2 cellular contexts compared by ENCODE assay signal in the genomic region with DNA sequence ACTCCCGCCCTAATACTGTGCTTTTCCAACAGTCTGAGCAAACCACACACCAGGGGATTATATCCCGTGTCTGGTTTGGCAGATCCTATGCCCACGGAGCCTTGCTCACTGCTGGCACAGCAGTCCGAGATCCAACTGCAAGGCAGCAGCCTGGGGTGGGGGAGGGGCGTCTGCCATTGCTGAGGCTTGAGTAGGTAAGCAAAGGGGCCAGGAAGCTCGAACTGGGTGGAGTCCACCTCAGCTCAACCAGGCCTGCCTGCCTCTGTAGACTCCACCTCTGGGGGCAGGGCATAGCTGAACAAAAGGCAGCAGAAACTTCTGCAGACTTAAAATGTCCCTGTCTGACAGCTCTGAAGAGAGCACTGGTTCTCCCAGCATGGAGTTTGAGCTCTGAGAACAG.
TF ChIP-seq lines count a peak whose summit lies in the region.

No MANE protein-coding gene starts in this region.

TF ChIP-seq in GM23338, 12 proteins besides CTCF, POLR2A, EP300 and RAD21 (continues in another document):
- TF ChIP-seq, protein P1, sequence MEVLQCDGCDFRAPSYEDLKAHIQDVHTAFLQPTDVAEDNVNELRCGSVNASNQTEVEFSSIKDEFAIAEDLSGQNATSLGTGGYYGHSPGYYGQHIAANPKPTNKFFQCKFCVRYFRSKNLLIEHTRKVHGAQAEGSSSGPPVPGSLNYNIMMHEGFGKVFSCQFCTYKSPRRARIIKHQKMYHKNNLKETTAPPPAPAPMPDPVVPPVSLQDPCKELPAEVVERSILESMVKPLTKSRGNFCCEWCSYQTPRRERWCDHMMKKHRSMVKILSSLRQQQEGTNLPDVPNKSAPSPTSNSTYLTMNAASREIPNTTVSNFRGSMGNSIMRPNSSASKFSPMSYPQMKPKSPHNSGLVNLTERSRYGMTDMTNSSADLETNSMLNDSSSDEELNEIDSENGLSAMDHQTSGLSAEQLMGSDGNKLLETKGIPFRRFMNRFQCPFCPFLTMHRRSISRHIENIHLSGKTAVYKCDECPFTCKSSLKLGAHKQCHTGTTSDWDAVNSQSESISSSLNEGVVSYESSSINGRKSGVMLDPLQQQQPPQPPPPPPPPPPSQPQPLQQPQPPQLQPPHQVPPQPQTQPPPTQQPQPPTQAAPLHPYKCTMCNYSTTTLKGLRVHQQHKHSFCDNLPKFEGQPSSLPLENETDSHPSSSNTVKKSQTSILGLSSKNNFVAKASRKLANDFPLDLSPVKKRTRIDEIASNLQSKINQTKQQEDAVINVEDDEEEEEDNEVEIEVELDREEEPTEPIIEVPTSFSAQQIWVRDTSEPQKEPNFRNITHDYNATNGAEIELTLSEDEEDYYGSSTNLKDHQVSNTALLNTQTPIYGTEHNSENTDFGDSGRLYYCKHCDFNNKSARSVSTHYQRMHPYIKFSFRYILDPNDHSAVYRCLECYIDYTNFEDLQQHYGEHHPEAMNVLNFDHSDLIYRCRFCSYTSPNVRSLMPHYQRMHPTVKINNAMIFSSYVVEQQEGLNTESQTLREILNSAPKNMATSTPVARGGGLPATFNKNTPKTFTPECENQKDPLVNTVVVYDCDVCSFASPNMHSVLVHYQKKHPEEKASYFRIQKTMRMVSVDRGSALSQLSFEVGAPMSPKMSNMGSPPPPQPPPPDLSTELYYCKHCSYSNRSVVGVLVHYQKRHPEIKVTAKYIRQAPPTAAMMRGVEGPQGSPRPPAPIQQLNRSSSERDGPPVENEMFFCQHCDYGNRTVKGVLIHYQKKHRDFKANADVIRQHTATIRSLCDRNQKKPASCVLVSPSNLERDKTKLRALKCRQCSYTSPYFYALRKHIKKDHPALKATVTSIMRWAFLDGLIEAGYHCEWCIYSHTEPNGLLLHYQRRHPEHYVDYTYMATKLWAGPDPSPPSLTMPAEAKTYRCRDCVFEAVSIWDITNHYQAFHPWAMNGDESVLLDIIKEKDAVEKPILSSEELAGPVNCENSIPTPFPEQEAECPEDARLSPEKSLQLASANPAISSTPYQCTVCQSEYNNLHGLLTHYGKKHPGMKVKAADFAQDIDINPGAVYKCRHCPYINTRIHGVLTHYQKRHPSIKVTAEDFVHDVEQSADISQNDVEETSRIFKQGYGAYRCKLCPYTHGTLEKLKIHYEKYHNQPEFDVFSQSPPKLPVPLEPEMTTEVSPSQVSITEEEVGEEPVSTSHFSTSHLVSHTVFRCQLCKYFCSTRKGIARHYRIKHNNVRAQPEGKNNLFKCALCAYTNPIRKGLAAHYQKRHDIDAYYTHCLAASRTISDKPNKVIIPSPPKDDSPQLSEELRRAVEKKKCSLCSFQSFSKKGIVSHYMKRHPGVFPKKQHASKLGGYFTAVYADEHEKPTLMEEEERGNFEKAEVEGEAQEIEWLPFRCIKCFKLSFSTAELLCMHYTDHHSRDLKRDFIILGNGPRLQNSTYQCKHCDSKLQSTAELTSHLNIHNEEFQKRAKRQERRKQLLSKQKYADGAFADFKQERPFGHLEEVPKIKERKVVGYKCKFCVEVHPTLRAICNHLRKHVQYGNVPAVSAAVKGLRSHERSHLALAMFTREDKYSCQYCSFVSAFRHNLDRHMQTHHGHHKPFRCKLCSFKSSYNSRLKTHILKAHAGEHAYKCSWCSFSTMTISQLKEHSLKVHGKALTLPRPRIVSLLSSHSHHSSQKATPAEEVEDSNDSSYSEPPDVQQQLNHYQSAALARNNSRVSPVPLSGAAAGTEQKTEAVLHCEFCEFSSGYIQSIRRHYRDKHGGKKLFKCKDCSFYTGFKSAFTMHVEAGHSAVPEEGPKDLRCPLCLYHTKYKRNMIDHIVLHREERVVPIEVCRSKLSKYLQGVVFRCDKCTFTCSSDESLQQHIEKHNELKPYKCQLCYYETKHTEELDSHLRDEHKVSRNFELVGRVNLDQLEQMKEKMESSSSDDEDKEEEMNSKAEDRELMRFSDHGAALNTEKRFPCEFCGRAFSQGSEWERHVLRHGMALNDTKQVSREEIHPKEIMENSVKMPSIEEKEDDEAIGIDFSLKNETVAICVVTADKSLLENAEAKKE (CRISPR knock-in tag; IDR thresholded peaks at IDR 0.05), result no peak
- TF ChIP-seq NANOG (IDR thresholded peaks at IDR 0.05; ENCODE audit: borderline replicate concordance) (no peak), POLR2AphosphoS5 (IDR thresholded peaks at IDR 0.05; ENCODE audit: low read depth) (no peak), JUNB (IDR thresholded peaks at IDR 0.05; ENCODE audit: unreplicated experiment) (no peak), ZNF331 (CRISPR knock-in tag; IDR thresholded peaks at IDR 0.05; ENCODE audit: low read depth) (no peak), CREB1 (CRISPR knock-in tag; IDR thresholded peaks at IDR 0.05; ENCODE audit: low read depth) (no peak), EZH2phosphoT487 (IDR thresholded peaks at IDR 0.05; ENCODE audit: unreplicated experiment) (no peak), ZNF114 (CRISPR knock-in tag; IDR thresholded peaks at IDR 0.05) (no peak)
- TF ChIP-seq, protein P2, sequence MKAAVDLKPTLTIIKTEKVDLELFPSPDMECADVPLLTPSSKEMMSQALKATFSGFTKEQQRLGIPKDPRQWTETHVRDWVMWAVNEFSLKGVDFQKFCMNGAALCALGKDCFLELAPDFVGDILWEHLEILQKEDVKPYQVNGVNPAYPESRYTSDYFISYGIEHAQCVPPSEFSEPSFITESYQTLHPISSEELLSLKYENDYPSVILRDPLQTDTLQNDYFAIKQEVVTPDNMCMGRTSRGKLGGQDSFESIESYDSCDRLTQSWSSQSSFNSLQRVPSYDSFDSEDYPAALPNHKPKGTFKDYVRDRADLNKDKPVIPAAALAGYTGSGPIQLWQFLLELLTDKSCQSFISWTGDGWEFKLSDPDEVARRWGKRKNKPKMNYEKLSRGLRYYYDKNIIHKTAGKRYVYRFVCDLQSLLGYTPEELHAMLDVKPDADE (IDR thresholded peaks at IDR 0.05), result no peak
- TF ChIP-seq, protein P3, sequence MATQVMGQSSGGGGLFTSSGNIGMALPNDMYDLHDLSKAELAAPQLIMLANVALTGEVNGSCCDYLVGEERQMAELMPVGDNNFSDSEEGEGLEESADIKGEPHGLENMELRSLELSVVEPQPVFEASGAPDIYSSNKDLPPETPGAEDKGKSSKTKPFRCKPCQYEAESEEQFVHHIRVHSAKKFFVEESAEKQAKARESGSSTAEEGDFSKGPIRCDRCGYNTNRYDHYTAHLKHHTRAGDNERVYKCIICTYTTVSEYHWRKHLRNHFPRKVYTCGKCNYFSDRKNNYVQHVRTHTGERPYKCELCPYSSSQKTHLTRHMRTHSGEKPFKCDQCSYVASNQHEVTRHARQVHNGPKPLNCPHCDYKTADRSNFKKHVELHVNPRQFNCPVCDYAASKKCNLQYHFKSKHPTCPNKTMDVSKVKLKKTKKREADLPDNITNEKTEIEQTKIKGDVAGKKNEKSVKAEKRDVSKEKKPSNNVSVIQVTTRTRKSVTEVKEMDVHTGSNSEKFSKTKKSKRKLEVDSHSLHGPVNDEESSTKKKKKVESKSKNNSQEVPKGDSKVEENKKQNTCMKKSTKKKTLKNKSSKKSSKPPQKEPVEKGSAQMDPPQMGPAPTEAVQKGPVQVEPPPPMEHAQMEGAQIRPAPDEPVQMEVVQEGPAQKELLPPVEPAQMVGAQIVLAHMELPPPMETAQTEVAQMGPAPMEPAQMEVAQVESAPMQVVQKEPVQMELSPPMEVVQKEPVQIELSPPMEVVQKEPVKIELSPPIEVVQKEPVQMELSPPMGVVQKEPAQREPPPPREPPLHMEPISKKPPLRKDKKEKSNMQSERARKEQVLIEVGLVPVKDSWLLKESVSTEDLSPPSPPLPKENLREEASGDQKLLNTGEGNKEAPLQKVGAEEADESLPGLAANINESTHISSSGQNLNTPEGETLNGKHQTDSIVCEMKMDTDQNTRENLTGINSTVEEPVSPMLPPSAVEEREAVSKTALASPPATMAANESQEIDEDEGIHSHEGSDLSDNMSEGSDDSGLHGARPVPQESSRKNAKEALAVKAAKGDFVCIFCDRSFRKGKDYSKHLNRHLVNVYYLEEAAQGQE (IDR thresholded peaks at IDR 0.05; ENCODE audit: unreplicated experiment), result no peak

TF ChIP-seq in WTC11, 78 proteins besides CTCF, POLR2A, EP300 and RAD21 (continued from another document):
- TF ChIP-seq, protein P4, sequence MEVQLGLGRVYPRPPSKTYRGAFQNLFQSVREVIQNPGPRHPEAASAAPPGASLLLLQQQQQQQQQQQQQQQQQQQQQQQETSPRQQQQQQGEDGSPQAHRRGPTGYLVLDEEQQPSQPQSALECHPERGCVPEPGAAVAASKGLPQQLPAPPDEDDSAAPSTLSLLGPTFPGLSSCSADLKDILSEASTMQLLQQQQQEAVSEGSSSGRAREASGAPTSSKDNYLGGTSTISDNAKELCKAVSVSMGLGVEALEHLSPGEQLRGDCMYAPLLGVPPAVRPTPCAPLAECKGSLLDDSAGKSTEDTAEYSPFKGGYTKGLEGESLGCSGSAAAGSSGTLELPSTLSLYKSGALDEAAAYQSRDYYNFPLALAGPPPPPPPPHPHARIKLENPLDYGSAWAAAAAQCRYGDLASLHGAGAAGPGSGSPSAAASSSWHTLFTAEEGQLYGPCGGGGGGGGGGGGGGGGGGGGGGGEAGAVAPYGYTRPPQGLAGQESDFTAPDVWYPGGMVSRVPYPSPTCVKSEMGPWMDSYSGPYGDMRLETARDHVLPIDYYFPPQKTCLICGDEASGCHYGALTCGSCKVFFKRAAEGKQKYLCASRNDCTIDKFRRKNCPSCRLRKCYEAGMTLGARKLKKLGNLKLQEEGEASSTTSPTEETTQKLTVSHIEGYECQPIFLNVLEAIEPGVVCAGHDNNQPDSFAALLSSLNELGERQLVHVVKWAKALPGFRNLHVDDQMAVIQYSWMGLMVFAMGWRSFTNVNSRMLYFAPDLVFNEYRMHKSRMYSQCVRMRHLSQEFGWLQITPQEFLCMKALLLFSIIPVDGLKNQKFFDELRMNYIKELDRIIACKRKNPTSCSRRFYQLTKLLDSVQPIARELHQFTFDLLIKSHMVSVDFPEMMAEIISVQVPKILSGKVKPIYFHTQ (CRISPR knock-in tag; IDR thresholded peaks at IDR 0.05), result no peak
- TF ChIP-seq RELA (CRISPR knock-in tag; IDR thresholded peaks at IDR 0.05; ENCODE audit: borderline replicate concordance) (no peak), NR2C2 (CRISPR knock-in tag; IDR thresholded peaks at IDR 0.05) (no peak), EMX1 (CRISPR knock-in tag; IDR thresholded peaks at IDR 0.05) (no peak)
- TF ChIP-seq, protein P5, sequence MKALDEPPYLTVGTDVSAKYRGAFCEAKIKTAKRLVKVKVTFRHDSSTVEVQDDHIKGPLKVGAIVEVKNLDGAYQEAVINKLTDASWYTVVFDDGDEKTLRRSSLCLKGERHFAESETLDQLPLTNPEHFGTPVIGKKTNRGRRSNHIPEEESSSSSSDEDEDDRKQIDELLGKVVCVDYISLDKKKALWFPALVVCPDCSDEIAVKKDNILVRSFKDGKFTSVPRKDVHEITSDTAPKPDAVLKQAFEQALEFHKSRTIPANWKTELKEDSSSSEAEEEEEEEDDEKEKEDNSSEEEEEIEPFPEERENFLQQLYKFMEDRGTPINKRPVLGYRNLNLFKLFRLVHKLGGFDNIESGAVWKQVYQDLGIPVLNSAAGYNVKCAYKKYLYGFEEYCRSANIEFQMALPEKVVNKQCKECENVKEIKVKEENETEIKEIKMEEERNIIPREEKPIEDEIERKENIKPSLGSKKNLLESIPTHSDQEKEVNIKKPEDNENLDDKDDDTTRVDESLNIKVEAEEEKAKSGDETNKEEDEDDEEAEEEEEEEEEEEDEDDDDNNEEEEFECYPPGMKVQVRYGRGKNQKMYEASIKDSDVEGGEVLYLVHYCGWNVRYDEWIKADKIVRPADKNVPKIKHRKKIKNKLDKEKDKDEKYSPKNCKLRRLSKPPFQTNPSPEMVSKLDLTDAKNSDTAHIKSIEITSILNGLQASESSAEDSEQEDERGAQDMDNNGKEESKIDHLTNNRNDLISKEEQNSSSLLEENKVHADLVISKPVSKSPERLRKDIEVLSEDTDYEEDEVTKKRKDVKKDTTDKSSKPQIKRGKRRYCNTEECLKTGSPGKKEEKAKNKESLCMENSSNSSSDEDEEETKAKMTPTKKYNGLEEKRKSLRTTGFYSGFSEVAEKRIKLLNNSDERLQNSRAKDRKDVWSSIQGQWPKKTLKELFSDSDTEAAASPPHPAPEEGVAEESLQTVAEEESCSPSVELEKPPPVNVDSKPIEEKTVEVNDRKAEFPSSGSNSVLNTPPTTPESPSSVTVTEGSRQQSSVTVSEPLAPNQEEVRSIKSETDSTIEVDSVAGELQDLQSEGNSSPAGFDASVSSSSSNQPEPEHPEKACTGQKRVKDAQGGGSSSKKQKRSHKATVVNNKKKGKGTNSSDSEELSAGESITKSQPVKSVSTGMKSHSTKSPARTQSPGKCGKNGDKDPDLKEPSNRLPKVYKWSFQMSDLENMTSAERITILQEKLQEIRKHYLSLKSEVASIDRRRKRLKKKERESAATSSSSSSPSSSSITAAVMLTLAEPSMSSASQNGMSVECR (CRISPR knock-in tag; IDR thresholded peaks at IDR 0.05; ENCODE audit: borderline replicate concordance), result no peak
- TF ChIP-seq, protein P6, sequence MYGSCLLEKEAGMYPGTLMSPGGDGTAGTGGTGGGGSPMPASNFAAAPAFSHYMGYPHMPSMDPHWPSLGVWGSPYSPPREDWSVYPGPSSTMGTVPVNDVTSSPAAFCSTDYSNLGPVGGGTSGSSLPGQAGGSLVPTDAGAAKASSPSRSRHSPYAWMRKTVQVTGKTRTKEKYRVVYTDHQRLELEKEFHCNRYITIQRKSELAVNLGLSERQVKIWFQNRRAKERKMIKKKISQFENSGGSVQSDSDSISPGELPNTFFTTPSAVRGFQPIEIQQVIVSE (CRISPR knock-in tag; IDR thresholded peaks at IDR 0.05; ENCODE audit: borderline replicate concordance), result no peak
- TF ChIP-seq, protein P7, sequence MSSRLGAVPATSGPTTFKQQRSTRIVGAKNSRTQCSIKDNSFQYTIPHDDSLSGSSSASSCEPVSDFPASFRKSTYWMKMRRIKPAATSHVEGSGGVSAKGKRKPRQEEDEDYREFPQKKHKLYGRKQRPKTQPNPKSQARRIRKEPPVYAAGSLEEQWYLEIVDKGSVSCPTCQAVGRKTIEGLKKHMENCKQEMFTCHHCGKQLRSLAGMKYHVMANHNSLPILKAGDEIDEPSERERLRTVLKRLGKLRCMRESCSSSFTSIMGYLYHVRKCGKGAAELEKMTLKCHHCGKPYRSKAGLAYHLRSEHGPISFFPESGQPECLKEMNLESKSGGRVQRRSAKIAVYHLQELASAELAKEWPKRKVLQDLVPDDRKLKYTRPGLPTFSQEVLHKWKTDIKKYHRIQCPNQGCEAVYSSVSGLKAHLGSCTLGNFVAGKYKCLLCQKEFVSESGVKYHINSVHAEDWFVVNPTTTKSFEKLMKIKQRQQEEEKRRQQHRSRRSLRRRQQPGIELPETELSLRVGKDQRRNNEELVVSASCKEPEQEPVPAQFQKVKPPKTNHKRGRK (CRISPR knock-in tag; IDR thresholded peaks at IDR 0.05; ENCODE audit: borderline replicate concordance), result no peak
